Comparison of ENCODE assay signal across 8 cellular contexts in genomic region chr1:243596441-243597183, GRCh38.
DNase-seq lines count a peak whose midpoint lies in the region; ATAC-seq, FAIRE-seq and TF ChIP-seq lines count a peak whose summit lies in the region.

No MANE protein-coding gene starts in this region.

- TF ChIP-seq CTCF in astrocyte of the cerebellum (IDR thresholded peaks at IDR 0.05; ENCODE audit: low read depth, low read length, missing control alignments) = no peak

- ATAC-seq in left colon = no peak

- intact Hi-C loops in left colon (cut with DNase I, micrococcal nuclease) = no loop called here

- DNase-seq in GM18507 (ENCODE audit: extremely low spot score, insufficient read length, low read depth) (peak; percentile 33), H54 (ENCODE audit: insufficient read length, low spot score) (peak; percentile 16), LHCN-M2 (ENCODE audit: low read depth) (peak; percentile 85), astrocyte of the cerebellum (ENCODE audit: low read depth) (peak; percentile 82), Ammon's horn (ENCODE audit: low spot score) (no peak), left colon (no peak), NCI-H524 treated with DMSO at 0.1 percent for 48 hours (lab: John Stamatoyannopoulos, UW) (no peak)
- DNase-seq in stimulated activated CD4-positive, alpha-beta T cell treated with anti-CD3 and anti-CD28 coated beads, Interleukin-4, amount 100 ng/mL, for 24 hours = peak; percentile 48

- no peak for TF ChIP-seq POLR2A in H54 (IDR thresholded peaks at IDR 0.05; ENCODE audit: low read depth, low read length)

- in situ Hi-C loops in astrocyte of the cerebellum (cut with HindIII; ENCODE audit: low sequenced_read_pairs) = no loop called here

- FAIRE-seq in GM18507 (lab: Jason Lieb, UNC) (peak; percentile 93), H54 (lab: Jason Lieb, UNC) (peak; percentile 96)

- H3K4me3 ChIP-seq in astrocyte of the cerebellum (ENCODE audit: low read depth, low read length) = no peak overlapping the region

Comparison
In these comparisons a context has a peak if more than half of its experiments do, and no peak if none do; other contexts are left out.
1. DNase-seq: peak in GM18507 (single experiment), H54 (single experiment), LHCN-M2 (single experiment), astrocyte of the cerebellum (single experiment) and stimulated activated CD4-positive, alpha-beta T cell treated with anti-CD3 and anti-CD28 coated beads, Interleukin-4, amount 100 ng/mL, for 24 hours (single experiment); none in Ammon's horn (single experiment), left colon (0 of 2) and NCI-H524 treated with DMSO at 0.1 percent for 48 hours (single experiment).